ENCODE assay signal across 8 cellular contexts in genomic region chr16:31074814-31075183, GRCh38. TPM values are rescaled to one million over a fixed set of nuclear protein-coding genes. Genes with fewer than 3 reads are reported as not detected.
A peak's percentile ranks its signal among the peaks of the same experiment; 100 is the strongest.
DNase-seq lines count a peak whose midpoint lies in the region; ATAC-seq and TF ChIP-seq lines count a peak whose summit lies in the region.

No MANE protein-coding gene starts in this region.

- H3K4me1 ChIP-seq in heart right ventricle: peaks cover 2 to 33% (median 27%) of the 10 kb centered on the region in 9 donors
- no peaks in the 10 kb centered on the region for H3K4me1 ChIP-seq in mesodermal cell (ENCODE audit: control insufficient read depth, insufficient read depth, low read length, poor library complexity, severe bottlenecking)
- H3K4me1 ChIP-seq in aorta (ENCODE audit: control insufficient read depth in 1 of 2, insufficient read depth in 2 of 2, low read length in 2 of 2): peaks cover 0 to 3% of the 10 kb centered on the region in 2 donors

- no TSS peak for BruUV-seq in MCF 10A (replicated peaks; lab: Mats Ljungman, UMichigan)

- H3K27ac ChIP-seq in heart right ventricle: peak overlapping the region; percentile 66 to 99 (median 96)
- H3K27ac ChIP-seq in mesodermal cell (ENCODE audit: low read depth, low read length, severe bottlenecking): peak overlapping the region; percentile 93
- peak overlapping the region in 1 of 2 donors; percentile 86 for H3K27ac ChIP-seq in aorta (ENCODE audit: low read depth in 1 of 2, low read length in 2 of 2)

- peaks cover 24% of the 10 kb centered on the region for H3K36me3 Mint-ChIP-seq in MCF 10A (ENCODE audit: insufficient read depth, unreplicated experiment)

- no peaks in the 10 kb centered on the region for H3K27me3 Mint-ChIP-seq in MCF 10A (ENCODE audit: insufficient read depth, unreplicated experiment)

- peaks cover 21% of the 10 kb centered on the region for H3K4me1 Mint-ChIP-seq in MCF 10A (ENCODE audit: insufficient read depth, unreplicated experiment)

- POLR2A ChIA-PET in MCF 10A (lab: Yijun Ruan, JAX): interaction anchor here (0.6 to 5.5 kb wide), 23 partner anchors 9 to 378 kb away, joined by 3 to 78 read pairs (median 6); partner anchors contain the start of genes FUS, HSD3B7, KAT8 and PRSS8

- no peak for ATAC-seq in heart right ventricle
- ATAC-seq in left ventricle myocardium superior: no peak
- no peak for ATAC-seq in aorta (ENCODE audit: low FRiP score)
- no peak for ATAC-seq in HG02798 (IDR thresholded peaks at IDR 0.05; ENCODE audit: poor library complexity, unreplicated experiment)

- peak overlapping the region; percentile 97 for H3K27ac Mint-ChIP-seq in MCF 10A (ENCODE audit: low read depth, unreplicated experiment)

- H3K36me3 ChIP-seq in heart right ventricle (peaks cover 0 to 41% (median 34%) of the 10 kb centered on the region in 9 donors), mesodermal cell (ENCODE audit: control insufficient read depth, insufficient read depth, low read length) (peaks cover 41% of the 10 kb centered on the region), aorta (ENCODE audit: control insufficient read depth in 1 of 2, insufficient read depth in 2 of 2, low read length in 1 of 2) (no peaks in the 10 kb centered on the region)

- TF ChIP-seq CTCF in heart right ventricle (IDR thresholded peaks at IDR 0.05) (no peak), MCF 10A (IDR thresholded peaks at IDR 0.05; ENCODE audit: unreplicated experiment) (no peak)

- H3K4me3 ChIP-seq in heart right ventricle: peak overlapping the region; percentile 74 to 99 (median 84)
- H3K4me3 ChIP-seq in mesodermal cell (ENCODE audit: extremely low read depth, insufficient read depth, low read length, poor library complexity, severe bottlenecking): peak overlapping the region; percentile 59
- peak overlapping the region; percentile 52 to 73 for H3K4me3 ChIP-seq in aorta (ENCODE audit: low read length in 2 of 2)

- H3K9me3 ChIP-seq in heart right ventricle (no peaks in the 10 kb centered on the region), mesodermal cell (ENCODE audit: control insufficient read depth, low read length) (no peaks in the 10 kb centered on the region), aorta (ENCODE audit: control insufficient read depth, low read length) (no peaks in the 10 kb centered on the region)

- no peaks in the 10 kb centered on the region for H3K9me3 Mint-ChIP-seq in MCF 10A (ENCODE audit: unreplicated experiment)

- peak overlapping the region; percentile 97 for H3K4me3 Mint-ChIP-seq in MCF 10A (ENCODE audit: unreplicated experiment)

- CTCF ChIA-PET in MCF 10A (lab: Yijun Ruan, JAX): interaction anchor here (1.4 to 2.0 kb wide), 3 partner anchors 67 to 92 kb away, joined by 4 to 8 read pairs (median 8); partner anchors contain the start of gene HSD3B7

- WGBS in heart right ventricle, 2 donors: 0 to 1% methylated on average over 7 of the region's 7 CpGs
- 2 to 8% methylated on average over 7 of the region's 7 CpGs for WGBS in mesodermal cell (ENCODE audit: insufficient coverage in 2 of 2), 2 experiments
- 0% methylated on average over 7 of the region's 7 CpGs for WGBS in aorta, 2 donors

- DNase-seq in heart right ventricle (no peak), left ventricle myocardium superior (no peak), MCF 10A (ENCODE audit: unreplicated experiment) (no peak), aorta (no peak), midbrain (lab: John Stamatoyannopoulos, UW) (no peak), NCI-H1694 treated with DMSO at 0.1 percent for 48 hours (lab: John Stamatoyannopoulos, UW) (no peak)

- intact Hi-C loops in heart right ventricle (cut with DNase I) (loop anchor here in 9 of 10 donors (1.0 to 10.0 kb wide), 12 partner anchors 21 to 110 kb away; partner anchors contain the start of genes STX4 (in 7 of the 9), HSD3B7 (in 3 of the 9), BCKDK (in 1 of the 9) and FUS (in 1 of the 9)), left ventricle myocardium superior (cut with micrococcal nuclease) (no loop called here), MCF 10A (cut with micrococcal nuclease) (loop anchor here (2.0 kb wide), 1 partner anchor 20 kb away; the partner anchor contains the start of gene VKORC1), aorta (cut with DNase I) (loop anchor here (1.0 to 10.0 kb wide), 6 partner anchors 42 to 388 kb away; partner anchors contain the start of genes HSD3B7 (in 1 of the 2), KAT8 (in 1 of the 2), SETD1A (in 1 of the 2) and STX4 (in 1 of the 2))

- no peaks in the 10 kb centered on the region for H3K27me3 ChIP-seq in heart right ventricle
- no peaks in the 10 kb centered on the region for H3K27me3 ChIP-seq in aorta (ENCODE audit: control insufficient read depth in 1 of 2, insufficient read depth in 2 of 2, low read length in 1 of 2)

RNA-seq across cellular contexts. Expression of gene ZNF646, which starts 0.6 kb away (rescaled TPM):
- total RNA-seq in heart right ventricle (10 to 100 TPM in 3 of 10 donors, 1 to 10 TPM in 7; 7.5 to 12.0 (median 8.7) TPM), left ventricle myocardium superior (9.9 TPM), MCF 10A (2022) (12.6 and 15.2 TPM in 2 replicates), aorta (10 to 100 TPM; 12.6 to 15.0 TPM)
- polyA plus RNA-seq in heart right ventricle (1 to 10 TPM; 2.7 to 7.6 TPM), aorta (1 to 10 TPM; 1.6 to 4.7 TPM)
- polyA plus RNA-seq in mesodermal cell (2013, experiment 1 of 2): 12.7 TPM
- 10.5 TPM for polyA plus RNA-seq in mesodermal cell (2013, experiment 2 of 2)

RNA-seq across cellular contexts. Expression of gene ZNF668, which starts 0.8 kb away (rescaled TPM):
- 1 to 10 TPM; 3.6 to 8.2 (median 4.5) TPM for total RNA-seq in heart right ventricle
- polyA plus RNA-seq in heart right ventricle: 1 to 10 TPM; 7.2 to 7.6 TPM
- 3.9 TPM for total RNA-seq in left ventricle myocardium superior
- 11.9 and 15.1 TPM in 2 replicates for total RNA-seq in MCF 10A (2022)
- polyA plus RNA-seq in mesodermal cell (2013, experiment 1 of 2): 8.4 TPM
- polyA plus RNA-seq in mesodermal cell (2013, experiment 2 of 2): 5.4 TPM
- 10 to 100 TPM in 1 of 2 donors, 1 to 10 TPM in 1; 7.4 to 10.3 TPM for total RNA-seq in aorta
- 1 to 10 TPM; 6.0 to 6.6 TPM for polyA plus RNA-seq in aorta

RNA-seq across cellular contexts. Expression of gene PRSS53, which starts 13.9 kb away (rescaled TPM):
- total RNA-seq in heart right ventricle (1 to 10 TPM in 1 of 10 donors, under 1 TPM in 9; 0.21 to 1.4 (median 0.50) TPM), left ventricle myocardium superior (0.87 TPM), MCF 10A (2022) (4.4 and 5.5 TPM in 2 replicates), aorta (1 to 10 TPM; 2.4 to 6.0 TPM)
- polyA plus RNA-seq in heart right ventricle (1 to 10 TPM in 1 of 2 donors, under 1 TPM in 1; 0.46 to 2.9 TPM), aorta (10 to 100 TPM in 1 of 2 donors, 1 to 10 TPM in 1; 3.6 to 12.9 TPM)
- polyA plus RNA-seq in mesodermal cell (2013, experiment 1 of 2): 2.9 TPM
- 3.4 TPM for polyA plus RNA-seq in mesodermal cell (2013, experiment 2 of 2)

RNA-seq across cellular contexts. Expression of gene VKORC1, which starts 19.8 kb away (rescaled TPM):
- total RNA-seq in heart right ventricle (10 to 100 TPM; 27.0 to 68.1 (median 31.8) TPM), left ventricle myocardium superior (39.9 TPM), MCF 10A (2022) (64.7 and 66.3 TPM in 2 replicates), aorta (100 to 1,000 TPM in 1 of 2 donors, 10 to 100 TPM in 1; 75.7 to 109 TPM)
- polyA plus RNA-seq in heart right ventricle (100 to 1,000 TPM in 1 of 2 donors, 10 to 100 TPM in 1; 46.2 to 139 TPM), aorta (100 to 1,000 TPM; 143 to 206 TPM)
- polyA plus RNA-seq in mesodermal cell (2013, experiment 1 of 2): 127 TPM
- 114 TPM for polyA plus RNA-seq in mesodermal cell (2013, experiment 2 of 2)

RNA-seq across cellular contexts. Expression of gene BCKDK, which starts 33.4 kb away (rescaled TPM):
- total RNA-seq in heart right ventricle (10 to 100 TPM; 62.8 to 90.9 (median 74.7) TPM), left ventricle myocardium superior (90.5 TPM), MCF 10A (2022) (31.7 and 41.0 TPM in 2 replicates), aorta (10 to 100 TPM; 28.6 to 37.2 TPM)
- polyA plus RNA-seq in heart right ventricle (10 to 100 TPM; 26.1 to 57.2 TPM), aorta (10 to 100 TPM; 16.7 to 32.0 TPM)
- polyA plus RNA-seq in mesodermal cell (2013, experiment 1 of 2): 57.2 TPM
- 51.7 TPM for polyA plus RNA-seq in mesodermal cell (2013, experiment 2 of 2)
